8 cellular contexts compared by ENCODE assay signal in genomic region chr11:10659339-10660216, GRCh38. TPM values are rescaled to one million over a fixed set of nuclear protein-coding genes. Genes with fewer than 3 reads are reported as not detected.
DNase-seq lines count a peak whose midpoint lies in the region; ATAC-seq and TF ChIP-seq lines count a peak whose summit lies in the region.

No MANE protein-coding gene starts in this region.

- H3K4me3 ChIP-seq in AG09309 (ENCODE audit: control insufficient read depth, low read depth, low read length) (no peak overlapping the region), mammary epithelial cell (replicated peaks in 1 of 3; ENCODE audit: insufficient read depth in 1 of 3, low read depth in 2 of 3, low read length in 3 of 3) (no peak overlapping the region), muscle layer of colon (ENCODE audit: low read depth in 1 of 2, low read length in 2 of 2) (peak overlapping the region in 1 of 2 donors; percentile 13)

- H3K27me3 ChIP-seq in mammary epithelial cell (ENCODE audit: insufficient read depth, low read length): no peaks in the 10 kb centered on the region
- no peaks in the 10 kb centered on the region for H3K27me3 ChIP-seq in muscle layer of colon (ENCODE audit: control insufficient read depth in 1 of 2, insufficient read depth in 2 of 2, low read length in 2 of 2)

- DNase-seq in AG09309 (ENCODE audit: low read depth) (peak; percentile 90), mammary epithelial cell (peak; percentile 73), NCI-H526 treated with DMSO at 0.1 percent for 48 hours (lab: John Stamatoyannopoulos, UW) (no peak)
- no peak for DNase-seq in stimulated activated CD4-positive, alpha-beta T cell treated with anti-CD3 and anti-CD28 coated beads, Interleukin-4, amount 100 ng/mL, for 1 hour

- in situ Hi-C loops in mammary epithelial cell (cut with MboI; ENCODE audit: low sequenced_read_pairs in 2 of 2): loop anchor here in 1 of 2 donors (10.0 kb wide), 1 partner anchor 135 kb away; no protein-coding TSS in a partner anchor

- no peaks in the 10 kb centered on the region for H3K79me2 ChIP-seq in mammary epithelial cell (ENCODE audit: insufficient read depth, low read length)

- CTCF ChIA-PET in mammary epithelial cell (lab: Charles Lee; ENCODE audit: low non-redundant PET): interaction anchor here (0.6 kb wide), 1 partner anchor 55 kb away, joined by 3 read pairs; no protein-coding TSS in a partner anchor

- peak overlapping the region; percentile 3 for H3K4me2 ChIP-seq in mammary epithelial cell (ENCODE audit: insufficient read depth, low read depth, low read length)

- ATAC-seq in GM21825 (IDR thresholded peaks at IDR 0.05; ENCODE audit: unreplicated experiment): no peak
- no peak for ATAC-seq in HG03342 (IDR thresholded peaks at IDR 0.05; ENCODE audit: unreplicated experiment)

- BruUV-seq in mammary epithelial cell (replicated peaks; lab: Mats Ljungman, UMichigan): no TSS peak

- TF ChIP-seq EP300 in Ishikawa (IDR thresholded peaks at IDR 0.05; ENCODE audit: borderline replicate concordance): no peak

- H3K9ac ChIP-seq in mammary epithelial cell (ENCODE audit: insufficient read depth, low read length): no peak overlapping the region
- H3K9ac ChIP-seq in muscle layer of colon (ENCODE audit: low read length): peak overlapping the region; percentile 23

- peaks cover 26% of the 10 kb centered on the region for H3K4me1 ChIP-seq in mammary epithelial cell (ENCODE audit: insufficient read depth, low read length)
- peaks cover 77% of the 10 kb centered on the region for H3K4me1 ChIP-seq in muscle layer of colon (ENCODE audit: insufficient read depth, low read length)

- TF ChIP-seq CTCF in AG09309 (IDR thresholded peaks at IDR 0.05; ENCODE audit: control insufficient read depth, insufficient read depth, low read depth, low read length, missing control alignments) (no peak), mammary epithelial cell (conservative IDR thresholded peaks at IDR 0.05 in 1 of 2, IDR thresholded peaks at IDR 0.05 in 1 of 2; ENCODE audit: extremely low read depth in 1 of 2, insufficient read depth in 1 of 2, low read depth in 1 of 2, low read length in 2 of 2) (no peak)

- 46% methylated on average over 13 of the region's 13 CpGs for WGBS in mammary epithelial cell (ENCODE audit: low coverage, missing lambda C conversion rate)

- H3K27ac ChIP-seq in mammary epithelial cell (ENCODE audit: insufficient read depth, low read depth, low read length) (no peak overlapping the region), muscle layer of colon (ENCODE audit: low read depth, low read length) (peak overlapping the region; percentile 52)

- H3K36me3 ChIP-seq in mammary epithelial cell (ENCODE audit: insufficient read depth, low read length): no peaks in the 10 kb centered on the region
- peaks cover 13% of the 10 kb centered on the region for H3K36me3 ChIP-seq in muscle layer of colon (ENCODE audit: insufficient read depth, low read length)

- H3K9me3 ChIP-seq in mammary epithelial cell (replicated peaks; ENCODE audit: insufficient read depth, low read length) (no peaks in the 10 kb centered on the region), muscle layer of colon (ENCODE audit: low read length) (no peaks in the 10 kb centered on the region)

- H4K20me1 ChIP-seq in mammary epithelial cell (ENCODE audit: insufficient read depth, low read length): no peaks in the 10 kb centered on the region

- no peak for TF ChIP-seq RAD21 in Ishikawa (IDR thresholded peaks at IDR 0.05; ENCODE audit: low read depth)

- dilution Hi-C loops in mammary epithelial cell (cut with HindIII; ENCODE audit: low sequenced_read_pairs): no loop called here

- intact Hi-C loops in mammary epithelial cell (cut with micrococcal nuclease): no loop called here

- H2AFZ ChIP-seq in mammary epithelial cell (ENCODE audit: low read depth, low read length): peak overlapping the region; percentile 38

TF ChIP-seq in Ishikawa, 13 proteins besides CTCF, POLR2A, EP300 and RAD21:
- TF ChIP-seq TEAD4 (IDR thresholded peaks at IDR 0.05) (0 out of 2 replicates have a peak, but pooled peaks have one; percentile 21), CEBPB (IDR thresholded peaks at IDR 0.05) (peak; percentile 72), NFIC (IDR thresholded peaks at IDR 0.05) (peak; percentile 28; the same call in 1 of the 2 replicates), TAF1 (IDR thresholded peaks at IDR 0.05; ENCODE audit: low read depth) (no peak)

RNA-seq across cellular contexts. Expression of gene IRAG1, which starts 34.0 kb away (rescaled TPM):
- total RNA-seq in mammary epithelial cell: 1 to 10 TPM in 1 of 2 donors, under 1 TPM in 1; 0.31 to 2.0 TPM
- 0.14 TPM for polyA plus RNA-seq in mammary epithelial cell
- not detected for polyA minus RNA-seq in mammary epithelial cell

Comparison
In these comparisons a context has a peak if more than half of its experiments do, and no peak if none do; other contexts are left out.
1. DNase-seq: peak in AG09309 (single experiment) and mammary epithelial cell (single experiment); none in NCI-H526 treated with DMSO at 0.1 percent for 48 hours (single experiment) and stimulated activated CD4-positive, alpha-beta T cell treated with anti-CD3 and anti-CD28 coated beads, Interleukin-4, amount 100 ng/mL, for 1 hour (single experiment).